In the genomic region with DNA sequence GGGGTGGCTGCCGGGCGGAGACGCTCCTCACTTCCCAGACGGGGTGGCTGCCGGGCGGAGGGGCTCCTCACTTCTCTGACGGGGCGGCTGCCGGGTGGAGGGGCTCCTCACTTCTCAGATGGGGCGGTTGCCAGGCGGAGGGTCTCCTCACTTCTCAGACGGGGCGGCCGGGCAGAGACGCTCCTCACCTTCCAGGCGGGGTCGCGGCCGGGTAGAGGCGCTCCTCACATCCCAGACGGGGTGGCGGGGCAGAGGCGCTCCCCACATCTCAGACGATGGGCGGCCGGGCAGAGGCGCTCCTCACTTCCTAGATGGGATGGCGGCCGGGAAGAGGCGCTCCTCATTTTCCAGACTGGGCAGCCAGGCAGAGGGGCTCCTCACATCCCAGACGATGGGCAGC, we compare ENCODE assay signal across 9 cellular contexts. TPM values are rescaled to one million over a fixed set of nuclear protein-coding genes. Genes with fewer than 3 reads are reported as not detected.
"Had no signal": no experiment of that assay in that cellular context is flagged by ENCODE, and none has a peak within 500 bp of the region (broad histone marks: within the 10 kb centered on the region; RNA-seq: fewer than 3 reads in every experiment).

No MANE protein-coding gene starts in this region.

RNA-seq across cellular contexts. Expression of gene GOLGA6L7, which starts 1.3 kb away (rescaled TPM):
- total RNA-seq: OCI-LY7, PC-3, PC-9, Peyer's patch, Right ventricle myocardium inferior, Right ventricle myocardium superior, RPMI7951, SJSA1, SK-MEL-5 had no signal

RNA-seq across cellular contexts. Expression of gene APBA2, which starts 36.0 kb away (rescaled TPM):
- total RNA-seq: OCI-LY7, PC-9 had no signal
